In the genomic region with DNA sequence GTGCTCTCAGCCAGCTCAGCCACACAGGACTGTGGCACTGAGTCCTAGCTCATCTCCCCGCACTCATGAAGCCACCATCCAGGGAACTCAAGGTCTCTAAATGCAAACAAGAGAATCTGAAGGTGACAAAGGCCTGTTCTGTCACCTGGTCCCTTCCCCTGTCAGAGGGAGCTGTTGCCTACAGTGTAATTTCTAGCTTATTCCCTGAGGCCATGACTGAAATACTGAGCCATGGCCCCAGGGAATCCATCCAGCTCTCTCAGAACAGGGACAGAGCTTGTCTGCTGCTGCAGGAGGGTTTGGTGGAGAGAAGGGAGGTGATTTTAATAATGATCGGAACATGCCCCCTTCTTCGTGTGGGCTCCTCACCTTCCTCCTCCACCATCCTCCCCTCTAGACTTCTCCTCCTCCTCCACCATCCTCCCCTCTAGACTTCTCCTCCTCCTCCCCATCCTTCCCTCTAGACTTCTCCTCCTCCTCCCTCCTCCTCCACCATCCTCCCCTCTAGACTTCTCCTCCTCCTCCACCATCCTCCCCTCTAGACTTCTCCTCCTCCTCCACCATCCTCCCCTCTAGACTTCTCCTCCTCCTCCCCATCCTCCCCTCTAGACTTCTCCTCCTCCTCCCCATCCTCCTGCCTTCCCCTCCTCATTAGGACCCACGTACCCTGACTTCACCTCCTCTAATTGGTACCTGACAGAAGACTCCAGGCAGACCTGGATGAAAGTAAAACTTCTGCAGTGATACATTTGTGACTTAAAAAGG, we compare ENCODE assay signal across 10 cellular contexts.
A peak's percentile ranks its signal among the peaks of the same experiment; 100 is the strongest.
DNase-seq lines count a peak whose midpoint lies in the region; ATAC-seq and TF ChIP-seq lines count a peak whose summit lies in the region.
"Had no signal": no experiment of that assay in that cellular context is flagged by ENCODE, and none has a peak within 500 bp of the region (broad histone marks: within the 10 kb centered on the region; RNA-seq: fewer than 3 reads in every experiment).

No MANE protein-coding gene starts in this region.

- no peak overlapping the region for H3K4me2 ChIP-seq in SK-N-SH

- in situ Hi-C loops in brain microvascular endothelial cell (cut with HindIII; ENCODE audit: low pct_ligation_motif_present, low sequenced_read_pairs): no loop called here

- POLR2A ChIA-PET in HEK293 (lab: Yijun Ruan, JAX) (no interaction called here), SK-N-SH (lab: Yijun Ruan, JAX) (interaction anchor here (0.6 kb wide), 1 partner anchor 1357 kb away, joined by 3 read pairs; no protein-coding TSS in a partner anchor)

- CTCF ChIA-PET in HEK293 (lab: Yijun Ruan, JAX) (no interaction called here), SK-N-SH (lab: Yijun Ruan, JAX) (no interaction called here)

- H3K36me3 Mint-ChIP-seq in CD4-positive, CD25-positive, alpha-beta regulatory T cell: no peaks in the 10 kb centered on the region

- H3K27ac Mint-ChIP-seq in CD4-positive, CD25-positive, alpha-beta regulatory T cell: peak overlapping the region in 1 of 3 donors; percentile 5
- H3K27ac Mint-ChIP-seq: activated T-cell treated with anti-CD3 and anti-CD28 coated beads, Interleukin-2, amount 50 U/mL, for 72 hours had no signal

- H3K79me2 ChIP-seq in SK-N-SH (ENCODE audit: insufficient read depth): no peaks in the 10 kb centered on the region

- WGBS in lung, 2 donors: 89 to 92% methylated on average over 4 of the region's 4 CpGs
- WGBS in SK-N-SH (ENCODE audit: low lambda C conversion rate): 27% methylated on average over 4 of the region's 4 CpGs

- H3K4me3 ChIP-seq in CD4-positive, CD25-positive, alpha-beta regulatory T cell (ENCODE audit: low read depth, low read length): no peak overlapping the region
- H3K4me3 ChIP-seq in HEK293 (ENCODE audit: low read depth, low read length) (no peak overlapping the region), brain microvascular endothelial cell (ENCODE audit: low read depth, low read length) (no peak overlapping the region), lung (no peak overlapping the region), SK-N-SH (ENCODE audit: low read depth in 2 of 2, low read length in 1 of 2) (no peak overlapping the region)

- H4K20me1 ChIP-seq in SK-N-SH (ENCODE audit: insufficient read depth): no peaks in the 10 kb centered on the region

- peaks cover 0 to 6% (median 0%) of the 10 kb centered on the region in 7 donors for H3K9me3 Mint-ChIP-seq in CD4-positive, CD25-positive, alpha-beta regulatory T cell

- H3K9me2 ChIP-seq in SK-N-SH: no peaks in the 10 kb centered on the region

- no peak overlapping the region for H2AFZ ChIP-seq in SK-N-SH (ENCODE audit: low read depth)

- H3K27me3 ChIP-seq in CD4-positive, CD25-positive, alpha-beta regulatory T cell (ENCODE audit: control insufficient read depth, insufficient read depth, low read length): no peaks in the 10 kb centered on the region
- H3K27me3 ChIP-seq in brain microvascular endothelial cell (replicated peaks): no peaks in the 10 kb centered on the region
- peaks cover 4% of the 10 kb centered on the region for H3K27me3 ChIP-seq in lung (ENCODE audit: control insufficient read depth, insufficient read depth)
- no peaks in the 10 kb centered on the region for H3K27me3 ChIP-seq in SK-N-SH (ENCODE audit: insufficient read depth)
- H3K27me3 ChIP-seq: neutrophil had no signal

- H3K4me1 Mint-ChIP-seq in CD4-positive, CD25-positive, alpha-beta regulatory T cell: no peaks in the 10 kb centered on the region

- no peaks in the 10 kb centered on the region for H3F3A ChIP-seq in SK-N-SH (replicated peaks; ENCODE audit: insufficient read depth)

- no peaks in the 10 kb centered on the region for H3K36me3 ChIP-seq in CD4-positive, CD25-positive, alpha-beta regulatory T cell (ENCODE audit: control insufficient read depth, insufficient read depth, low read length)
- H3K36me3 ChIP-seq in HEK293 (ENCODE audit: control insufficient read depth in 2 of 2, insufficient read depth in 1 of 2, low read length in 2 of 2) (no peaks in the 10 kb centered on the region), brain microvascular endothelial cell (replicated peaks) (no peaks in the 10 kb centered on the region), lung (ENCODE audit: control insufficient read depth in 2 of 2, insufficient read depth in 2 of 2, low read length in 2 of 2) (no peaks in the 10 kb centered on the region), SK-N-SH (replicated peaks in 1 of 2; ENCODE audit: control insufficient read depth in 1 of 2, insufficient read depth in 2 of 2, low read length in 1 of 2) (no peaks in the 10 kb centered on the region)
- H3K36me3 ChIP-seq: neutrophil had no signal

- H3K4me1 ChIP-seq in CD4-positive, CD25-positive, alpha-beta regulatory T cell (ENCODE audit: control insufficient read depth, insufficient read depth, low read length, poor library complexity, severe bottlenecking): no peaks in the 10 kb centered on the region
- H3K4me1 ChIP-seq in HEK293 (ENCODE audit: control insufficient read depth, insufficient read depth, low read length) (no peaks in the 10 kb centered on the region), lung (ENCODE audit: control insufficient read depth in 2 of 2, insufficient read depth in 2 of 2, low read length in 2 of 2) (no peaks in the 10 kb centered on the region), SK-N-SH (ENCODE audit: control insufficient read depth in 1 of 2, insufficient read depth in 2 of 2, low read depth in 1 of 2, low read length in 1 of 2) (peaks cover 0 to 5% of the 10 kb centered on the region in 2 experiments; a peak in 1 of 4 replicates)

- TF ChIP-seq EP300 in SK-N-SH (IDR thresholded peaks at IDR 0.05; ENCODE audit: borderline replicate concordance in 1 of 2, low read depth in 1 of 2, low read length in 1 of 2): no peak

- no peak for TF ChIP-seq CTCF in HEK293 (tag by site-specific recombination; IDR thresholded peaks at IDR 0.05)
- no peak for TF ChIP-seq CTCF in brain microvascular endothelial cell (IDR thresholded peaks at IDR 0.05; ENCODE audit: low read depth, low read length, missing control alignments)
- TF ChIP-seq CTCF in lung (IDR thresholded peaks at IDR 0.05; ENCODE audit: control extremely low read depth, extremely low read depth): no peak
- TF ChIP-seq CTCF in SK-N-SH (IDR thresholded peaks at IDR 0.05): no peak

- H3K9me3 ChIP-seq in CD4-positive, CD25-positive, alpha-beta regulatory T cell (ENCODE audit: control insufficient read depth in 2 of 2, low read length in 2 of 2): no peaks in the 10 kb centered on the region
- H3K9me3 ChIP-seq in HEK293 (ENCODE audit: control insufficient read depth, insufficient read depth, low read depth, low read length) (no peaks in the 10 kb centered on the region), lung (ENCODE audit: control insufficient read depth in 2 of 2, insufficient read depth in 1 of 2, low read length in 1 of 2) (no peaks in the 10 kb centered on the region), SK-N-SH (no peaks in the 10 kb centered on the region)

- no peaks in the 10 kb centered on the region for H3K27me3 Mint-ChIP-seq in CD4-positive, CD25-positive, alpha-beta regulatory T cell

- no peak overlapping the region for H3K9ac ChIP-seq in SK-N-SH

- no peak for TF ChIP-seq RAD21 in SK-N-SH (IDR thresholded peaks at IDR 0.05; ENCODE audit: low read length)

- DNase-seq in CD4-positive, CD25-positive, alpha-beta regulatory T cell: peak; percentile 13 to 44 (median 13)
- DNase-seq in brain microvascular endothelial cell: peak; percentile 8
- DNase-seq in lung (ENCODE audit: low spot score): peak; percentile 46
- DNase-seq in SW 1271 (lab: John Stamatoyannopoulos, UW): no peak
- DNase-seq in NCI-H748 (lab: John Stamatoyannopoulos, UW; ENCODE audit: unreplicated experiment): no peak
- no peak for DNase-seq in SK-N-SH

- no peak overlapping the region for H3K27ac ChIP-seq in CD4-positive, CD25-positive, alpha-beta regulatory T cell (ENCODE audit: insufficient read depth, low read length, poor library complexity, severe bottlenecking)
- H3K27ac ChIP-seq in HEK293 (ENCODE audit: extremely low read depth, low read depth, low read length) (no peak overlapping the region), brain microvascular endothelial cell (no peak overlapping the region), lung (ENCODE audit: low read depth in 1 of 2, low read length in 1 of 2) (no peak overlapping the region), SK-N-SH (ENCODE audit: low read depth in 2 of 2, low read length in 1 of 2) (no peak overlapping the region)
- H3K27ac ChIP-seq: neutrophil had no signal

- no peak for ATAC-seq in CD4-positive, CD25-positive, alpha-beta regulatory T cell (ENCODE audit: low read depth in 2 of 2)
- ATAC-seq in lung (ENCODE audit: insufficient read depth, low FRiP score) (no peak), GM18907 (IDR thresholded peaks at IDR 0.05; ENCODE audit: unreplicated experiment) (no peak)

- no peak overlapping the region for H3K4me3 Mint-ChIP-seq in CD4-positive, CD25-positive, alpha-beta regulatory T cell
- H3K4me3 Mint-ChIP-seq: activated T-cell treated with anti-CD3 and anti-CD28 coated beads, Interleukin-2, amount 50 U/mL, for 72 hours had no signal

TF ChIP-seq in HEK293, 187 proteins besides CTCF, POLR2A, EP300 and RAD21:
- no peak for TF ChIP-seq ZNF830 (tag by site-specific recombination; IDR thresholded peaks at IDR 0.05; ENCODE audit: low read depth)
- TF ChIP-seq, protein P1, sequence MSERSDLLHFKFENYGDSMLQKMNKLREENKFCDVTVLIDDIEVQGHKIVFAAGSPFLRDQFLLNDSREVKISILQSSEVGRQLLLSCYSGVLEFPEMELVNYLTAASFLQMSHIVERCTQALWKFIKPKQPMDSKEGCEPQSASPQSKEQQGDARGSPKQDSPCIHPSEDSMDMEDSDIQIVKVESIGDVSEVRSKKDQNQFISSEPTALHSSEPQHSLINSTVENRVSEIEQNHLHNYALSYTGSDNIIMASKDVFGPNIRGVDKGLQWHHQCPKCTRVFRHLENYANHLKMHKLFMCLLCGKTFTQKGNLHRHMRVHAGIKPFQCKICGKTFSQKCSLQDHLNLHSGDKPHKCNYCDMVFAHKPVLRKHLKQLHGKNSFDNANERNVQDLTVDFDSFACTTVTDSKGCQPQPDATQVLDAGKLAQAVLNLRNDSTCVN (tag by site-specific recombination; optimal IDR thresholded peaks at IDR 0.05): peak; percentile 10
TF ChIP-seq in HEK293: peak in this region for 1.

TF ChIP-seq in SK-N-SH, 30 proteins besides CTCF, POLR2A, EP300 and RAD21:
- TF ChIP-seq FOXJ3 (CRISPR knock-in tag; IDR thresholded peaks at IDR 0.05) (no peak), EZH2phosphoT487 (IDR thresholded peaks at IDR 0.05; ENCODE audit: borderline replicate concordance, low read depth) (no peak), TEAD4 (IDR thresholded peaks at IDR 0.05; ENCODE audit: borderline replicate concordance, insufficient read depth) (no peak), RFX5 (IDR thresholded peaks at IDR 0.05; ENCODE audit: low read length) (no peak), YY1 (IDR thresholded peaks at IDR 0.05; ENCODE audit: low read depth) (no peak), ELF1 (IDR thresholded peaks at IDR 0.05) (no peak)
TF ChIP-seq in SK-N-SH: peak in this region for 0.

Comparison
In these comparisons a context has a peak if more than half of its experiments do, and no peak if none do; other contexts are left out.
1. DNase-seq: peak in CD4-positive, CD25-positive, alpha-beta regulatory T cell (3 of 3), brain microvascular endothelial cell (single experiment) and lung (single experiment); none in SW 1271 (0 of 2), NCI-H748 (single experiment) and SK-N-SH (single experiment).